9 cellular contexts compared by ENCODE assay signal in the genomic region with DNA sequence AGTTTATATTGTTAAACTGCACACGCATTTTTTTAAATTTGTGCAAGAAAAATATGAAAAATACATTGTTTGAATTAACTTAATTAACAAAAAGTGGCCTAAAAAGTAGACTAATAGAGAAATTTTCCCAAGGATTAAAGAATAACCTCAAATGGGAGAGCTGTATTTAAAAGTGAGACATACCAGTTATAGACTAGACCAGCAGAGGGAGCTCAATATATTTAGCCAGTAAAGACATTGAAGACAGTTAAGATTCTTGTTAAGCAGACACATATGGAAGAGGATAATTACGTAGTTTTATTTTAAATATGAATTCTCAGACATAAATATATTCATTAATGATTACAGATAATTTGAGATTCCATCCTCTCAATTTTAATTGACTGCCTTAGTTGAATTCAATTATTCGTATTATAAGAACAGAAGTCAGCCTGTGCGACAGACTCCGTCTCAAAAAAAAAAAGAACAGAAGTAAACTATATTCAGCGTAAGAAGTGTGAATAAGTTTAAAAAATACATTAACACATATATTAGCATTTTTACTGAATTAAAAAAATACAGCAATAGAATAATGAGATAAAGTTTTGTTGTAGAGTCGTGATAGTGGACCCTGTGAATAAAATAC.
DNase-seq lines count a peak whose midpoint lies in the region; ATAC-seq, FAIRE-seq and TF ChIP-seq lines count a peak whose summit lies in the region.
"Had no signal": no experiment of that assay in that cellular context is flagged by ENCODE, and none has a peak within 500 bp of the region (broad histone marks: within the 10 kb centered on the region; RNA-seq: fewer than 3 reads in every experiment).

No MANE protein-coding gene starts in this region.

- POLR2A ChIA-PET in CD4-positive, alpha-beta T cell (lab: Charles Lee), result no interaction called here

- DNase-seq in CD4-positive, alpha-beta T cell, result no peak
- peak; percentile 1 for DNase-seq in GM19239 (ENCODE audit: insufficient read length, low spot score)
- peak; percentile 8 for DNase-seq in NCI-H446 treated with DMSO at 0.1 percent for 48 hours (lab: John Stamatoyannopoulos, UW)
- no peak for DNase-seq in breast epithelium (ENCODE audit: low spot score in 2 of 2)
- peak; percentile 32 to 50 for DNase-seq in lung microvascular endothelial cell (ENCODE audit: low read depth in 2 of 2)
- DNase-seq in retina, result no peak
- no peak for DNase-seq in stimulated activated effector memory CD8-positive, alpha-beta T cell treated with anti-CD3 and anti-CD28 coated beads, Interleukin-12 subunit alpha, Interleukin-12 subunit beta, amount 100 ng/mL, for 72 hours (ENCODE audit: low spot score in 2 of 2)

- no peak overlapping the region for H3K27ac Mint-ChIP-seq in CD4-positive, alpha-beta T cell
- no peak overlapping the region for H3K27ac Mint-ChIP-seq in stimulated activated effector memory CD8-positive, alpha-beta T cell treated with anti-CD3 and anti-CD28 coated beads, Interleukin-12 subunit alpha, Interleukin-12 subunit beta, amount 100 ng/mL, for 72 hours
- H3K27ac Mint-ChIP-seq: naive thymus-derived CD4-positive, alpha-beta T cell had no signal

- no peaks in the 10 kb centered on the region for H3K9me3 Mint-ChIP-seq in CD4-positive, alpha-beta T cell
- H3K9me3 Mint-ChIP-seq in stimulated activated effector memory CD8-positive, alpha-beta T cell treated with anti-CD3 and anti-CD28 coated beads, Interleukin-12 subunit alpha, Interleukin-12 subunit beta, amount 100 ng/mL, for 72 hours, result no peaks in the 10 kb centered on the region

- intact Hi-C loops in CD4-positive, alpha-beta T cell (cut with DNase I, micrococcal nuclease), result loop anchor here in 1 of 2 experiments (5.0 kb wide), 1 partner anchor 1578 kb away; no protein-coding TSS in a partner anchor
- intact Hi-C loops in breast epithelium (cut with DNase I; ENCODE audit: low total_unique reads), result no loop called here

- ATAC-seq in CD4-positive, alpha-beta T cell (ENCODE audit: poor library complexity), result no peak
- peak; percentile 78 for ATAC-seq in HG03280 (IDR thresholded peaks at IDR 0.05; ENCODE audit: unreplicated experiment)
- no peak for ATAC-seq in stimulated activated effector memory CD8-positive, alpha-beta T cell treated with anti-CD3 and anti-CD28 coated beads, Interleukin-12 subunit alpha, Interleukin-12 subunit beta, amount 100 ng/mL, for 72 hours
- ATAC-seq: naive thymus-derived CD4-positive, alpha-beta T cell had no signal

- H3K4me3 Mint-ChIP-seq in CD4-positive, alpha-beta T cell, result no peak overlapping the region
- no peak overlapping the region for H3K4me3 Mint-ChIP-seq in stimulated activated effector memory CD8-positive, alpha-beta T cell treated with anti-CD3 and anti-CD28 coated beads, Interleukin-12 subunit alpha, Interleukin-12 subunit beta, amount 100 ng/mL, for 72 hours
- H3K4me3 Mint-ChIP-seq: naive thymus-derived CD4-positive, alpha-beta T cell had no signal

- no peaks in the 10 kb centered on the region for H3K4me1 ChIP-seq in breast epithelium

- H3K27ac ChIP-seq in CD4-positive, alpha-beta T cell (ENCODE audit: low read depth, low read length), result no peak overlapping the region
- H3K27ac ChIP-seq in breast epithelium, result no peak overlapping the region

- peak; percentile 69 for FAIRE-seq in GM19239 (lab: Jason Lieb, UNC)

- no peaks in the 10 kb centered on the region for H3K36me3 Mint-ChIP-seq in CD4-positive, alpha-beta T cell (ENCODE audit: low read depth)
- no peaks in the 10 kb centered on the region for H3K36me3 Mint-ChIP-seq in stimulated activated effector memory CD8-positive, alpha-beta T cell treated with anti-CD3 and anti-CD28 coated beads, Interleukin-12 subunit alpha, Interleukin-12 subunit beta, amount 100 ng/mL, for 72 hours
- H3K36me3 Mint-ChIP-seq: naive thymus-derived CD4-positive, alpha-beta T cell had no signal

- no peaks in the 10 kb centered on the region for H3K4me1 Mint-ChIP-seq in CD4-positive, alpha-beta T cell (ENCODE audit: low read depth)
- H3K4me1 Mint-ChIP-seq in stimulated activated effector memory CD8-positive, alpha-beta T cell treated with anti-CD3 and anti-CD28 coated beads, Interleukin-12 subunit alpha, Interleukin-12 subunit beta, amount 100 ng/mL, for 72 hours, result no peaks in the 10 kb centered on the region
- H3K4me1 Mint-ChIP-seq: naive thymus-derived CD4-positive, alpha-beta T cell had no signal

- H3K27me3 Mint-ChIP-seq in CD4-positive, alpha-beta T cell, result no peaks in the 10 kb centered on the region

- TF ChIP-seq POLR2A in breast epithelium (IDR thresholded peaks at IDR 0.05), result no peak

- no peaks in the 10 kb centered on the region for H3K36me3 ChIP-seq in breast epithelium

- no peak overlapping the region for H3K4me3 ChIP-seq in breast epithelium

- H3K27me3 ChIP-seq in CD4-positive, alpha-beta T cell (ENCODE audit: control insufficient read depth, insufficient read depth, low read length), result no peaks in the 10 kb centered on the region
- H3K27me3 ChIP-seq in breast epithelium, result no peaks in the 10 kb centered on the region

- no peaks in the 10 kb centered on the region for H3K9me3 ChIP-seq in CD4-positive, alpha-beta T cell (ENCODE audit: control insufficient read depth, low read length)
- H3K9me3 ChIP-seq in breast epithelium, result no peaks in the 10 kb centered on the region

- TF ChIP-seq CTCF in CD4-positive, alpha-beta T cell (IDR thresholded peaks at IDR 0.05), result peak; percentile 18
- TF ChIP-seq CTCF in breast epithelium (IDR thresholded peaks at IDR 0.05), result peak in 2 of 3 donors; percentile 45 to 50

- CTCF ChIA-PET in CD4-positive, alpha-beta T cell (lab: Charles Lee), result no interaction called here

Comparison
In these comparisons a context has a peak if more than half of its experiments do, and no peak if none do; other contexts are left out.
1. DNase-seq: peak in GM19239 (single experiment), NCI-H446 treated with DMSO at 0.1 percent for 48 hours (single experiment) and lung microvascular endothelial cell (2 of 2); none in CD4-positive, alpha-beta T cell (0 of 10), breast epithelium (0 of 2), retina (single experiment) and stimulated activated effector memory CD8-positive, alpha-beta T cell treated with anti-CD3 and anti-CD28 coated beads, Interleukin-12 subunit alpha, Interleukin-12 subunit beta, amount 100 ng/mL, for 72 hours (0 of 2).